ENCODE assay signal across 8 cellular contexts in the genomic region with DNA sequence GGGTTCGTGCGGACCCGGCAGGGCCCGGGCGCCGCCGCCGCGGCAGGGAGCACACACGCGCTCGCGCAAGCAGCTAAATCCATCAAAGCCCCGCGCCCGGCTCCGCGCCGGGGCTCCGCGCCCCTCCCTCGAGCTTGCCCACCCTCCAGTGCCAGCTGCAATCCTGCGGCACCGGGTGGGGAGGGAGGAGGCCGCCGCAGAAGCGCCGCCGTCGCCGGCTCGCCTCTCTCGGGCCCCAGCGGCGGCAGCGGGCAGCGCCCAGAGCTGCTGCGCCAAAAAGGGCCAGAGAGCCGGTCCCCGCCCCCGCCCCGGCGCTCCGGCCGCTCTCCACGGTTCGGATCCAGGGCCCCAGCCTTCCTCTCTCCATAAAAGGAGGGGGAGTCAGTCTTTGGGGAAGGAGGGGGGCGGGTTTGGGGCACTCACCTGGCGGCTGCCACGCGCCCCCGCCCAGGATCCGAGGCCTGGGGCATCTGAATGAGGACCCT. TPM values are rescaled to one million over a fixed set of nuclear protein-coding genes. Genes with fewer than 3 reads are reported as not detected.
DNase-seq lines count a peak whose midpoint lies in the region; ATAC-seq and TF ChIP-seq lines count a peak whose summit lies in the region.

No MANE protein-coding gene starts in this region.

- ATAC-seq in HG03159 (IDR thresholded peaks at IDR 0.05; ENCODE audit: unreplicated experiment) = no peak

- no peaks in the 10 kb centered on the region for H3K36me3 ChIP-seq in right atrium auricular region

- TF ChIP-seq CTCF in right atrium auricular region (IDR thresholded peaks at IDR 0.05) = peak in 1 of 2 donors; percentile 39

- H3K9me3 ChIP-seq in right atrium auricular region = no peaks in the 10 kb centered on the region

- intact Hi-C loops in posterior cingulate gyrus (cut with DNase I) = loop anchor here (2.0 to 10.0 kb wide), 4 partner anchors 77 to 257 kb away; no protein-coding TSS in a partner anchor

- peak overlapping the region; percentile 89 to 90 for H3K27ac ChIP-seq in right atrium auricular region

- DNase-seq in NCI-H1417 (lab: John Stamatoyannopoulos, UW) (peak in 2 of 3 experiments; percentile 66 to 68), NCI-H1417 treated with DMSO at 0.1 percent for 48 hours (lab: John Stamatoyannopoulos, UW) (no peak), M059J (ENCODE audit: low read depth) (peak; percentile 70), amygdala (lab: John Stamatoyannopoulos, UW) (peak in 38 of 56 donors; percentile 22 to 85 (median 57)), right atrium auricular region (ENCODE audit: low spot score) (no peak), posterior cingulate gyrus (peak in 8 of 10 donors; percentile 44 to 95 (median 60)), NK-92 (lab: John Stamatoyannopoulos, UW; ENCODE audit: unreplicated experiment) (no peak)

- no peaks in the 10 kb centered on the region for H3K27me3 ChIP-seq in right atrium auricular region

- peaks cover 0 to 70% of the 10 kb centered on the region in 2 donors for H3K4me1 ChIP-seq in right atrium auricular region

- H3K4me3 ChIP-seq in right atrium auricular region = peak overlapping the region; percentile 48 to 85

RNA-seq across cellular contexts. Expression of a gene that starts 0.4 kb away (rescaled TPM):
- 2.5 and 6.3 TPM in 2 replicates for total RNA-seq in M059J (2014; rRNA removed; shearing (Covaris generic))
- 10 to 100 TPM; 31.8 to 34.2 TPM for total RNA-seq in right atrium auricular region

Comparison
In these comparisons a context has a peak if more than half of its experiments do, and no peak if none do; other contexts are left out.
1. DNase-seq: peak in NCI-H1417 (2 of 3), M059J (single experiment), amygdala (38 of 56) and posterior cingulate gyrus (8 of 10); none in NCI-H1417 treated with DMSO at 0.1 percent for 48 hours (single experiment), right atrium auricular region (single experiment) and NK-92 (single experiment).